ENCODE assay signal across 12 cellular contexts in the genomic region with DNA sequence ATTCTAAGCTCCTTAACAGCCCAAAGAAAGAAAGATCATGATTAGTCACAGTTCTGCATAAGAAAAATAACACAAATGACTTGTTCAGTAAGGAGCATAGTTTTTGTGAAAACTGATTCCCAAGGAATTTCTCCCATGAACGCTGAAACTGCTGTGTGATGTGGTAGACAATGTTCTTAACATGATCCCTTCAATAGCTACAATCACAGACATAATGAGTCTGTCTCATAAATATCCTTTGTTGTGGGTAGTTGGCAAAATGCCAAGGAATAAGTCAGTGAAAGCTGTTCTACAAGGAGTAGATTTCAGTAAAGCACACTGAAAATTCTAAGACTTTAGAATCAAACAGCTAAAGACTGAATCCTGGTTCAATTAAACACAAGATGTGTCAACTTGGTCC.
DNase-seq lines count a peak whose midpoint lies in the region; ATAC-seq and TF ChIP-seq lines count a peak whose summit lies in the region.
"Had no signal": no experiment of that assay in that cellular context is flagged by ENCODE, and none has a peak within 500 bp of the region (broad histone marks: within the 10 kb centered on the region; RNA-seq: fewer than 3 reads in every experiment).

No MANE protein-coding gene starts in this region.

- no peak overlapping the region for H3K27ac ChIP-seq in hepatocyte
- H3K27ac ChIP-seq: gastrocnemius medialis, tibial nerve had no signal

- H3K9me2 ChIP-seq in hepatocyte (replicated peaks; ENCODE audit: insufficient read depth): no peaks in the 10 kb centered on the region

- WGBS in hepatocyte (ENCODE audit: low lambda C conversion rate, missing lambda C conversion rate): 53% methylated on average over 1 of the region's 1 CpG

- H4K20me1 ChIP-seq in hepatocyte (ENCODE audit: insufficient read depth, poor library complexity, severe bottlenecking): no peaks in the 10 kb centered on the region

- no peaks in the 10 kb centered on the region for H3K27me3 ChIP-seq in hepatocyte
- H3K27me3 ChIP-seq: gastrocnemius medialis, tibial nerve had no signal

- no peak overlapping the region for H3K4me3 ChIP-seq in Jurkat, Clone E6-1 (ENCODE audit: low read length)
- no peak overlapping the region for H3K4me3 ChIP-seq in hepatocyte
- H3K4me3 ChIP-seq: gastrocnemius medialis, tibial nerve had no signal

- no peaks in the 10 kb centered on the region for H3K79me2 ChIP-seq in hepatocyte

- H3K9me3 ChIP-seq in hepatocyte (ENCODE audit: low read depth): no peaks in the 10 kb centered on the region
- H3K9me3 ChIP-seq: gastrocnemius medialis, tibial nerve had no signal

- H3K36me3 ChIP-seq in hepatocyte (replicated peaks; ENCODE audit: insufficient read depth, low read depth): no peaks in the 10 kb centered on the region
- H3K36me3 ChIP-seq: gastrocnemius medialis, tibial nerve had no signal

- H3K4me1 ChIP-seq in hepatocyte (ENCODE audit: insufficient read depth): peaks cover 3% of the 10 kb centered on the region
- H3K4me1 ChIP-seq: gastrocnemius medialis had no signal

- DNase-seq in AG20443 (ENCODE audit: low spot score) (peak; percentile 19), SW480 (ENCODE audit: low spot score) (peak; percentile 66), hepatocyte (ENCODE audit: low spot score) (peak; percentile 32), UCSD-AML1 (lab: John Stamatoyannopoulos, UW; ENCODE audit: unreplicated experiment) (no peak), NCI-H2107 (lab: John Stamatoyannopoulos, UW) (no peak), NCI-H2196 treated with DMSO at 0.1 percent for 48 hours (lab: John Stamatoyannopoulos, UW; ENCODE audit: unreplicated experiment) (no peak)
- peak; percentile 55 for DNase-seq in Jurkat, Clone E6-1 (ENCODE audit: low read depth, low spot score)
- DNase-seq: gastrocnemius medialis had no signal

- no peak overlapping the region for H2AFZ ChIP-seq in hepatocyte

- peak overlapping the region; percentile 8 for H3K4me2 ChIP-seq in hepatocyte

- TF ChIP-seq CTCF in hepatocyte (IDR thresholded peaks at IDR 0.05; ENCODE audit: poor library complexity): no peak

- no peak for ATAC-seq in GM21786 (IDR thresholded peaks at IDR 0.05; ENCODE audit: unreplicated experiment)
- ATAC-seq: gastrocnemius medialis; naive thymus-derived CD4-positive, alpha-beta T cell; WTC11 had no signal

Comparison
In these comparisons a context has a peak if more than half of its experiments do, and no peak if none do; other contexts are left out.
1. DNase-seq: peak in AG20443 (single experiment), Jurkat, Clone E6-1 (single experiment), SW480 (single experiment) and hepatocyte (single experiment); none in UCSD-AML1 (single experiment), NCI-H2107 (single experiment) and NCI-H2196 treated with DMSO at 0.1 percent for 48 hours (single experiment).